Comparison of ENCODE assay signal across 20 cellular contexts in the genomic region with DNA sequence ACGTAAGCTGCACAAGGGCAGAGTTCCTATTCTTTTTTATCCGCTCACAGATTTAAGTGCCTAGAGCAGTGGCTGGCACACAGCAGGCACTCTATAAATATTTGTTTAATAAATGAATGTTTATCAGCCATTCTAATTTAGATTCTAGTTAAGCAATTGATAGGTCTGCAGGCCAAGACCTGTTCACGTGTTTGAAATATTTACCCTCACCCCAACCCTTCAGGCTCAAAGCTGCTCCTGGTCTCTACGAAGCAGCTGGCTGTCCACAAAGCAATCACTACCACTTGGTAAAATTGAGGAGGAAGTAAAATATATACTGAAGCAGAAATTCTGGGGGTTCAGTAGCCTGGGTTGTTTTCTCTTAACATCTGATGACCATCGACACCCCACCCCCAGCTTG.
A peak's percentile ranks its signal among the peaks of the same experiment; 100 is the strongest.
DNase-seq lines count a peak whose midpoint lies in the region; ATAC-seq and TF ChIP-seq lines count a peak whose summit lies in the region.
"Had no signal": no experiment of that assay in that cellular context is flagged by ENCODE, and none has a peak within 500 bp of the region (broad histone marks: within the 10 kb centered on the region; RNA-seq: fewer than 3 reads in every experiment).

No MANE protein-coding gene starts in this region.

- ATAC-seq in Right ventricle myocardium superior (ENCODE audit: poor library complexity) (peak; percentile 52), right cardiac atrium (no peak), GM19023 (IDR thresholded peaks at IDR 0.05; ENCODE audit: unreplicated experiment) (no peak)
- ATAC-seq: CD8-positive, alpha-beta T cell; Panc1 had no signal

- H3K4me1 Mint-ChIP-seq in brain (peaks cover 64% of the 10 kb centered on the region), neural crest cell (peaks cover 70% of the 10 kb centered on the region)

- TF ChIP-seq CTCF in brain (conservative IDR thresholded peaks at IDR 0.05) (no peak), neural crest cell (conservative IDR thresholded peaks at IDR 0.05) (no peak)

- WGBS in right cardiac atrium, result 89% methylated on average over 5 of the region's 5 CpGs

- intact Hi-C loops in Right ventricle myocardium superior (cut with DNase I) (loop anchor here (10.0 kb wide), 1 partner anchor 59 kb away; no protein-coding TSS in a partner anchor), right cardiac atrium (cut with DNase I) (loop anchor here in 1 of 4 donors (10.0 kb wide), 1 partner anchor 79 kb away; no protein-coding TSS in a partner anchor)

- H3K27me3 Mint-ChIP-seq in brain (no peaks in the 10 kb centered on the region), neural crest cell (ENCODE audit: low read depth) (no peaks in the 10 kb centered on the region)

- no peaks in the 10 kb centered on the region for H3K27me3 ChIP-seq in right cardiac atrium (ENCODE audit: control insufficient read depth, insufficient read depth)
- H3K27me3 ChIP-seq: SJCRH30 had no signal

- H3K9me3 Mint-ChIP-seq in brain, result peaks cover 0 to 7% (median 0%) of the 10 kb centered on the region in 5 experiments
- peaks cover 7% of the 10 kb centered on the region for H3K9me3 Mint-ChIP-seq in neural crest cell
- H3K9me3 Mint-ChIP-seq: CD8-positive, alpha-beta T cell had no signal

- no peak overlapping the region for H3K4me3 Mint-ChIP-seq in brain
- peak overlapping the region; percentile 25 for H3K4me3 Mint-ChIP-seq in neural crest cell
- H3K4me3 Mint-ChIP-seq: CD8-positive, alpha-beta T cell had no signal

- H3K9me3 ChIP-seq in right cardiac atrium (ENCODE audit: control insufficient read depth, low read length), result no peaks in the 10 kb centered on the region
- H3K9me3 ChIP-seq: SJCRH30 had no signal

- no peak overlapping the region for H3K27ac ChIP-seq in right cardiac atrium (ENCODE audit: low read length)
- H3K27ac ChIP-seq: SJCRH30 had no signal

- H3K36me3 Mint-ChIP-seq in brain (peaks cover 9% of the 10 kb centered on the region), neural crest cell (ENCODE audit: low read depth) (peaks cover 13% of the 10 kb centered on the region)
- H3K36me3 Mint-ChIP-seq: CD8-positive, alpha-beta T cell had no signal

- H3K4me1 ChIP-seq in right cardiac atrium (ENCODE audit: control insufficient read depth, insufficient read depth, low read length), result peaks cover 4% of the 10 kb centered on the region
- H3K4me1 ChIP-seq: SJCRH30 had no signal

- no peak for DNase-seq in Right ventricle myocardium superior
- DNase-seq in right cardiac atrium, result no peak
- DNase-seq in NCI-H345 (lab: John Stamatoyannopoulos, UW), result peak; percentile 60
- DNase-seq in neural crest cell (ENCODE audit: low read depth, low spot score), result no peak
- DNase-seq in medulla oblongata (ENCODE audit: extremely low spot score), result no peak
- DNase-seq in cerebellar cortex (ENCODE audit: low spot score), result no peak
- DNase-seq: AML-193; C1 segment of cervical spinal cord; CD8-positive, alpha-beta T cell; DMS153; KG1; NCI-H1105; NCI-H187; NCI-H2107; NCI-H510A; NCI-H82; SJCRH30 had no signal

- no peak overlapping the region for H3K4me3 ChIP-seq in right cardiac atrium (ENCODE audit: low read length)
- H3K4me3 ChIP-seq: SJCRH30 had no signal

- H3K27ac Mint-ChIP-seq in brain (peak overlapping the region in 3 of 5 experiments; percentile 6 to 99 (median 70)), neural crest cell (ENCODE audit: unreplicated experiment) (peak overlapping the region; percentile 92)
- H3K27ac Mint-ChIP-seq: CD8-positive, alpha-beta T cell had no signal
